ENCODE assay signal across 12 cellular contexts in the genomic region with DNA sequence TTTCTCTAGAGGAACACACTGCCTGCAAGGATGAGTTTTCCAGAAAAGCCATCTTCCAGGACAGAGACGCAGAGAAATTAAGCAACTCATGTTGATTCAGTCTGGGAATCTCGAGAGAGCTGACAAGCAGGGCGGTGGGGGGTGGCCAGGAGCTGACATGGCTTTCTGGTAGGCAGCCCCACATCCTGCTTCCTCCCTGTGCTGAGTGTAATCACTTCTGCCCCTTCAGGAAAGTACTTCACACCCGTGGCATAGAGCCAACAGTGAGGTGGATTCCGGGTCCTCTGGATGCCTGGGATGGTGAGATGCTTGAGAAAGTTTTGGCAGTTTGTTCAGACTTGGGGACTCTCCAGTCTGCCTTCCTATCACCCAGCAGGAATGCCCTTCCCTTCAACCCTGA.
DNase-seq lines count a peak whose midpoint lies in the region; ATAC-seq, FAIRE-seq and TF ChIP-seq lines count a peak whose summit lies in the region.
"Had no signal": no experiment of that assay in that cellular context is flagged by ENCODE, and none has a peak within 500 bp of the region (broad histone marks: within the 10 kb centered on the region; RNA-seq: fewer than 3 reads in every experiment).

No MANE protein-coding gene starts in this region.

- H3K4me2 ChIP-seq in endothelial cell of umbilical vein (ENCODE audit: insufficient read depth, low read length) = no peak overlapping the region
- H3K4me2 ChIP-seq: KMS-11 had no signal

- H4K20me1 ChIP-seq in endothelial cell of umbilical vein (replicated peaks; ENCODE audit: control insufficient read depth, extremely low read depth, insufficient read depth, low read length) = no peaks in the 10 kb centered on the region

- no peak for ATAC-seq in natural killer cell treated with Interleukin-12 subunit alpha and Interleukin-12 subunit beta and Interleukin-15 and Interleukin-18, amount 100 ng/mL, for 72 hours
- ATAC-seq in HG03520 (IDR thresholded peaks at IDR 0.05; ENCODE audit: unreplicated experiment) = no peak

- no peaks in the 10 kb centered on the region for H3K9me3 ChIP-seq in endothelial cell of umbilical vein (replicated peaks; ENCODE audit: control insufficient read depth, insufficient read depth, low read length)

- no peak for TF ChIP-seq CTCF in endothelial cell of umbilical vein (IDR thresholded peaks at IDR 0.05; ENCODE audit: extremely low read depth in 1 of 2, insufficient read depth in 1 of 2, low read depth in 1 of 2, low read length in 2 of 2)

- H3K4me1 Mint-ChIP-seq in natural killer cell treated with Interleukin-12 subunit alpha and Interleukin-12 subunit beta and Interleukin-15 and Interleukin-18, amount 100 ng/mL, for 72 hours (ENCODE audit: low read depth in 2 of 2) = peaks cover 53 to 57% of the 10 kb centered on the region in 2 donors
- H3K4me1 Mint-ChIP-seq: mesothelial cell of epicardium had no signal

- peak overlapping the region; percentile 17 for H3K4me3 Mint-ChIP-seq in natural killer cell treated with Interleukin-12 subunit alpha and Interleukin-12 subunit beta and Interleukin-15 and Interleukin-18, amount 100 ng/mL, for 72 hours
- H3K4me3 Mint-ChIP-seq: mesothelial cell of epicardium had no signal

- H3K27ac Mint-ChIP-seq in natural killer cell treated with Interleukin-12 subunit alpha and Interleukin-12 subunit beta and Interleukin-15 and Interleukin-18, amount 100 ng/mL, for 72 hours = peak overlapping the region in 1 of 2 donors; percentile 80
- H3K27ac Mint-ChIP-seq: mesothelial cell of epicardium had no signal

- no peak for TF ChIP-seq POLR2A in endothelial cell of umbilical vein (IDR thresholded peaks at IDR 0.05; ENCODE audit: low read depth, low read length)

- no peak for FAIRE-seq in endothelial cell of umbilical vein (lab: Jason Lieb, UNC)

- dilution Hi-C loops in endothelial cell of umbilical vein (cut with MboI; ENCODE audit: extremely low pct_ligation_motif_present, low sequenced_read_pairs) = no loop called here

- DNase-seq in DMS79 treated with DMSO at 0.1 percent for 48 hours (lab: John Stamatoyannopoulos, UW) (peak; percentile 23), NCI-H69 (lab: John Stamatoyannopoulos, UW) (peak; percentile 30), endothelial cell of umbilical vein (ENCODE audit: low read depth, low spot score) (no peak), NCI-H2227 (lab: John Stamatoyannopoulos, UW; ENCODE audit: unreplicated experiment) (no peak), cerebellum (ENCODE audit: low spot score) (no peak)
- no peak for DNase-seq in natural killer cell treated with Interleukin-12 subunit alpha and Interleukin-12 subunit beta and Interleukin-15 and Interleukin-18, amount 100 ng/mL, for 72 hours (ENCODE audit: low spot score)
- DNase-seq in effector CD8-positive, alpha-beta T cell (lab: John Stamatoyannopoulos, UW) = no peak
- DNase-seq: activated CD4-positive, alpha-beta T cell treated with anti-CD3 and anti-CD28 coated beads, Interleukin-2, amount 50 U/mL, for 48 hours had no signal

- H3K4me1 ChIP-seq in endothelial cell of umbilical vein (ENCODE audit: control insufficient read depth, extremely low read depth, insufficient read depth, low read length) = peaks cover 5% of the 10 kb centered on the region

- H3K9me3 Mint-ChIP-seq in natural killer cell treated with Interleukin-12 subunit alpha and Interleukin-12 subunit beta and Interleukin-15 and Interleukin-18, amount 100 ng/mL, for 72 hours = no peaks in the 10 kb centered on the region
- H3K9me3 Mint-ChIP-seq: mesothelial cell of epicardium had no signal

- intact Hi-C loops in endothelial cell of umbilical vein (cut with micrococcal nuclease) = loop anchor here (5.0 kb wide), 1 partner anchor 367 kb away; no protein-coding TSS in a partner anchor

- BruUV-seq in endothelial cell of umbilical vein (replicated peaks; lab: Mats Ljungman, UMichigan) = no TSS peak

- H3K4me3 ChIP-seq in endothelial cell of umbilical vein (replicated peaks in 1 of 3; ENCODE audit: insufficient read depth in 1 of 3, low read depth in 1 of 3, low read length in 3 of 3) = no peak overlapping the region
- H3K4me3 ChIP-seq: skin epidermis had no signal

- no peaks in the 10 kb centered on the region for H3K27me3 Mint-ChIP-seq in natural killer cell treated with Interleukin-12 subunit alpha and Interleukin-12 subunit beta and Interleukin-15 and Interleukin-18, amount 100 ng/mL, for 72 hours

- H3K36me3 ChIP-seq in endothelial cell of umbilical vein (ENCODE audit: control insufficient read depth in 2 of 2, extremely low read depth in 1 of 2, insufficient read depth in 2 of 2, low read length in 2 of 2) = no peaks in the 10 kb centered on the region

- CTCF ChIA-PET in endothelial cell of umbilical vein (lab: Charles Lee) = no interaction called here

- POLR2A ChIA-PET in endothelial cell of umbilical vein (lab: Charles Lee) = no interaction called here

- no peaks in the 10 kb centered on the region for H3K36me3 Mint-ChIP-seq in natural killer cell treated with Interleukin-12 subunit alpha and Interleukin-12 subunit beta and Interleukin-15 and Interleukin-18, amount 100 ng/mL, for 72 hours
- H3K36me3 Mint-ChIP-seq: mesothelial cell of epicardium had no signal

- no peaks in the 10 kb centered on the region for H3K27me3 ChIP-seq in endothelial cell of umbilical vein (ENCODE audit: control insufficient read depth in 2 of 2, insufficient read depth in 2 of 2, low read length in 2 of 2)

- H3K79me2 ChIP-seq in endothelial cell of umbilical vein (ENCODE audit: control insufficient read depth, insufficient read depth, low read length) = no peaks in the 10 kb centered on the region

- H2AFZ ChIP-seq in endothelial cell of umbilical vein (ENCODE audit: low read depth, low read length) = peak overlapping the region; percentile 23

- no peak overlapping the region for H3K27ac ChIP-seq in endothelial cell of umbilical vein (ENCODE audit: insufficient read depth, low read depth, low read length)
- H3K27ac ChIP-seq: KMS-11 had no signal

- no peak overlapping the region for H3K9ac ChIP-seq in endothelial cell of umbilical vein (replicated peaks; ENCODE audit: extremely low read depth, insufficient read depth, low read length)
- H3K9ac ChIP-seq: KMS-11 had no signal

- H3K9me1 ChIP-seq in endothelial cell of umbilical vein (replicated peaks; ENCODE audit: control insufficient read depth, extremely low read depth, insufficient read depth, low read length) = no peaks in the 10 kb centered on the region

TF ChIP-seq in endothelial cell of umbilical vein, 7 proteins besides CTCF, POLR2A, EP300 and RAD21:
- TF ChIP-seq EZH2 (IDR thresholded peaks at IDR 0.05; ENCODE audit: borderline replicate concordance, low read depth, low read length, severe bottlenecking) (no peak), FOS (IDR thresholded peaks at IDR 0.05; ENCODE audit: borderline replicate concordance, insufficient read depth, low read length) (no peak), POLR2AphosphoS5 (IDR thresholded peaks at IDR 0.05; ENCODE audit: insufficient read depth, low read depth, low read length) (no peak), MYC (IDR thresholded peaks at IDR 0.05; ENCODE audit: low read depth, low read length) (no peak), GATA2 (IDR thresholded peaks at IDR 0.05; ENCODE audit: insufficient read depth, insufficient read length, low read depth, low read length) (no peak), JUN (IDR thresholded peaks at IDR 0.05; ENCODE audit: borderline replicate concordance, insufficient read depth, insufficient read length, low read depth) (no peak)
- TF ChIP-seq, protein P1, sequence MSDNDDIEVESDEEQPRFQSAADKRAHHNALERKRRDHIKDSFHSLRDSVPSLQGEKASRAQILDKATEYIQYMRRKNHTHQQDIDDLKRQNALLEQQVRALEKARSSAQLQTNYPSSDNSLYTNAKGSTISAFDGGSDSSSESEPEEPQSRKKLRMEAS (IDR thresholded peaks at IDR 0.05; ENCODE audit: insufficient read depth, insufficient read length) = no peak

Comparison
In these comparisons a context has a peak if more than half of its experiments do, and no peak if none do; other contexts are left out.
1. DNase-seq: peak in DMS79 treated with DMSO at 0.1 percent for 48 hours (single experiment) and NCI-H69 (single experiment); none in endothelial cell of umbilical vein (single experiment), natural killer cell treated with Interleukin-12 subunit alpha and Interleukin-12 subunit beta and Interleukin-15 and Interleukin-18, amount 100 ng/mL, for 72 hours (single experiment), effector CD8-positive, alpha-beta T cell (single experiment), NCI-H2227 (single experiment) and cerebellum (single experiment).